In the genomic region with DNA sequence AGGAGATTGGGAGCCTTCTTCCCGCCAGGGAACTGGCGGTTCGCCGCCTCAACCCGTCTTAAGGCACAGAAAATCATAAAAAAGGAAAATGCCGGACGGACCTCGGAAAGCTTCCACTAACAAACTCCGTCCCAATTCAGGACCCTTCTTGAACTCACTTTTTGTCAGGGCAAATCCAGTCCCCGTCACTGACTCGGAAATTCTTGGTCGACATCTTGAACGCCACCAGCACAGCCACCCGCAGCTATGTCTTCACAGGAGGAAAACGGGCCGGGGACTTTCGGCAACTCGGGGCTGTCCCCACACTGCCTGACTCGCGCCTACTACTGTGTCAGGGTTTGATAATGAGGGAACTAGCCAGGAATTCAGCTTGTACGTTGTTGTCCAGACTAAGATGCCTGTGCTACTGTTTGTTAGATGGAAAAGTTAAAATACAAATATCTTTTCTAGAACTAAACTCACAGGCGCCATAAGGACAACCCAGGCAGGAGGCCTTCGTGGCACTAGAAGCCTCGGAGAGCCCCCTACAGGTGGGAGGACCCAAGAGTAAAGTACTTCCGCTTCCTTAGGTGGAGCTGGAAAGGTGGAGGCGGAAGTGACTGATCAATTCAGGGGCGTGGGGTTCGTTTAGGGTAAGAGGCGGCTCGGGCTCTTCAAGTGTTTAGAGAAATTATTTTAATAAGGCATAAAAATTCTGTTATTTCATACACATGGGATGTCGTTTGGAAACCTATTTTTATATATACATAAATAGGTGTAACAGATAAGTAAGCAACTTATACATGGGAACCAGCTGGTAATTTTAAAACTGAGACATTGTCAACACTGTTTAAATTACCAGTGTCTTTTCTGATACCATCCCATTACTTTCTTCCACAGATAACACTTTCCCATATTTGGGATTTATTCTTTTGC, we compare ENCODE assay signal across 8 cellular contexts. TPM values are rescaled to one million over a fixed set of nuclear protein-coding genes. Genes with fewer than 3 reads are reported as not detected.
DNase-seq lines count a peak whose midpoint lies in the region; ATAC-seq, FAIRE-seq and TF ChIP-seq lines count a peak whose summit lies in the region.

A gene with protein sequence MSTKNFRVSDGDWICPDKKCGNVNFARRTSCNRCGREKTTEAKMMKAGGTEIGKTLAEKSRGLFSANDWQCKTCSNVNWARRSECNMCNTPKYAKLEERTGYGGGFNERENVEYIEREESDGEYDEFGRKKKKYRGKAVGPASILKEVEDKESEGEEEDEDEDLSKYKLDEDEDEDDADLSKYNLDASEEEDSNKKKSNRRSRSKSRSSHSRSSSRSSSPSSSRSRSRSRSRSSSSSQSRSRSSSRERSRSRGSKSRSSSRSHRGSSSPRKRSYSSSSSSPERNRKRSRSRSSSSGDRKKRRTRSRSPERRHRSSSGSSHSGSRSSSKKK (minus strand): TSS at position 254 of the 915 bp plus-strand sequence. CDS start 40 bp downstream, at position 214.

- H3K4me3 ChIP-seq in iPS DF 6.9 (ENCODE audit: low read length) (peak within 1 kb of the TSS; percentile 95), skeletal muscle cell (ENCODE audit: low read depth, low read length) (peak within 1 kb of the TSS; percentile 68)

- H3K4me3 Mint-ChIP-seq in brain: peak within 1 kb of the TSS; percentile 93 to 100 (median 99)

- no peaks in the 10 kb centered on the region for H3K4me1 ChIP-seq in iPS DF 6.9 (ENCODE audit: control insufficient read depth, insufficient read depth, low read length)

- peak; percentile 87 for TF ChIP-seq CTCF in 22Rv1 (IDR thresholded peaks at IDR 0.05)
- peak; percentile 57 to 62 for TF ChIP-seq CTCF in brain (conservative IDR thresholded peaks at IDR 0.05)

- no CpG with 5 or more reads among the region's 31 CpGs for WGBS in iPS DF 6.9 (ENCODE audit: insufficient coverage, insufficient read length)

- ATAC-seq in GM18517 (IDR thresholded peaks at IDR 0.05; ENCODE audit: unreplicated experiment) (peak; percentile 99), HG03060 (IDR thresholded peaks at IDR 0.05; ENCODE audit: low read depth, unreplicated experiment) (peak; percentile 98)

- H3K27ac ChIP-seq in 22Rv1 (peak within 1 kb of the TSS; percentile 90), iPS DF 6.9 (ENCODE audit: low read length) (no peak within 1 kb of the TSS)

- peaks cover 0 to 8% (median 0%) of the 10 kb centered on the region in 5 experiments for H3K9me3 Mint-ChIP-seq in brain

- no peaks in the 10 kb centered on the region for H3K27me3 ChIP-seq in iPS DF 6.9 (ENCODE audit: control insufficient read depth, insufficient read depth, low read length)

- H3K27ac Mint-ChIP-seq in brain: peak within 1 kb of the TSS; percentile 98 to 100 (median 100)

- H3K36me3 Mint-ChIP-seq in brain: peaks cover 23% of the 10 kb centered on the region

- H3K36me3 ChIP-seq in iPS DF 6.9 (ENCODE audit: control insufficient read depth, insufficient read depth, low read length): no peaks in the 10 kb centered on the region; the same call in 1 of the 2 replicates

- peaks cover 44% of the 10 kb centered on the region for H3K4me1 Mint-ChIP-seq in brain

- DNase-seq in NCI-H2107 (lab: John Stamatoyannopoulos, UW) (peak; percentile 87), iPS DF 6.9 (ENCODE audit: low read depth, low spot score) (peak; percentile 85), skeletal muscle cell (ENCODE audit: low read depth) (peak; percentile 88)

- peak; percentile 97 for FAIRE-seq in TTC549 (lab: Jason Lieb, UNC)

- peaks cover 27% of the 10 kb centered on the region for H3K27me3 Mint-ChIP-seq in brain

- no peaks in the 10 kb centered on the region for H3K9me3 ChIP-seq in iPS DF 6.9 (ENCODE audit: control insufficient read depth, insufficient read depth, low read length)

RNA-seq across cellular contexts. Expression of the gene that starts here (rescaled TPM):
- 13.5 TPM for polyA plus RNA-seq in brain (ENCODE audit: insufficient read depth, low read depth, low replicate concordance)
